ENCODE assay signal across 17 cellular contexts in the genomic region with DNA sequence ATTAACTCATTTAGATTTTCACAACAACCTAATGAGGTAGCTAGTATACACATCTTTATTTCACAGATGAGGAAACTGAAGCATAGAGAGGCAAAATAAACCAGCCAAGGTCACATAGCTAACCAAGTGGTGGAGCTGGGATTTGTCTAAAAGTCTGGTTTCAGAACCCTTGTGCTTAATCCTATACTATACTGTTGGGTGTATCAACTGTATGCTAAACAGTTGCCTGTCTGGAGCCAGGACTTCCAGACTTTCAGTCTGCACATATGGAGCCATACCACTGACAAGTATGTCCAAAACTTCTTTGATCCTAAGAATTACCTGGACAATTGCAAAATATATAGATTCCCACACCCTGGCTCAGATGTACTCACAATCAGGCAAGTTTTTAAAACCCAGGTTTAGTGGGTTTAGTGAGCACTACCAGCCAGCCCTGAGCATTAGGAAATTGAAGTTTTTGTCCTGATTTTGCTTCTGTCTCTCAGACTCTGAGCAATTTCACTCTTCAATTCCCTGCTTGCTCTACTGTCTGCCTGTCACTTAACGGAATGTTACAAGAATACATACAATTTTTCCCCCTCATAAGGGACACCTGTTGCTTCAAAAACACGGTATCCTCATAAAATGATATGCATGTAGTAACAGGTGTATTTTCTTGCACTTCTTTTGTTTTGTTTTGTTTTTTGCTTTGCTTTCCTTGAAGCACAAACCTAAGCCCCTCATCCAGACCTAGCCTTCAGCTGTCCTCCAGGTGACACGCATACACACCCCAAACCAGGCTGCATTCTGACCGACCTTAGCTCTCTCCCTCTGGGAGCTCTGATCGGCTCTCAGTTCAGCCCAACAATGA. TPM values are rescaled to one million over a fixed set of nuclear protein-coding genes. Genes with fewer than 3 reads are reported as not detected.
A peak's percentile ranks its signal among the peaks of the same experiment; 100 is the strongest.
DNase-seq lines count a peak whose midpoint lies in the region; ATAC-seq and TF ChIP-seq lines count a peak whose summit lies in the region.
"Had no signal": no experiment of that assay in that cellular context is flagged by ENCODE, and none has a peak within 500 bp of the region (broad histone marks: within the 10 kb centered on the region; RNA-seq: fewer than 3 reads in every experiment).

No MANE protein-coding gene starts in this region.

- no peak for TF ChIP-seq CTCF in mammary epithelial cell (conservative IDR thresholded peaks at IDR 0.05 in 1 of 2, IDR thresholded peaks at IDR 0.05 in 1 of 2; ENCODE audit: extremely low read depth in 1 of 2, insufficient read depth in 1 of 2, low read depth in 1 of 2, low read length in 2 of 2)
- TF ChIP-seq CTCF in left lung (IDR thresholded peaks at IDR 0.05): no peak
- no peak for TF ChIP-seq CTCF in stomach (IDR thresholded peaks at IDR 0.05)

- H3K4me1 Mint-ChIP-seq in immature natural killer cell: peaks cover 0 to 14% of the 10 kb centered on the region in 2 donors

- H3K9ac ChIP-seq in HUES6 (ENCODE audit: low read length): peak overlapping the region; percentile 77
- H3K9ac ChIP-seq in mammary epithelial cell (ENCODE audit: insufficient read depth, low read length): no peak overlapping the region

- 26% methylated on average over 5 of the region's 5 CpGs for WGBS in mammary epithelial cell (ENCODE audit: low coverage, missing lambda C conversion rate)
- WGBS in stomach, 5 donors: 27 to 34% (median 31%) methylated on average over 5 of the region's 5 CpGs

- H3K4me2 ChIP-seq in mammary epithelial cell (ENCODE audit: insufficient read depth, low read depth, low read length): peak overlapping the region; percentile 65

- in situ Hi-C loops in mammary epithelial cell (cut with MboI; ENCODE audit: low sequenced_read_pairs in 2 of 2): no loop called here

- ATAC-seq in left lung (peak; percentile 41), sciatic nerve (peak; percentile 49), HG02970 (IDR thresholded peaks at IDR 0.05; ENCODE audit: low FRiP score, unreplicated experiment) (no peak)
- ATAC-seq: mucosa of descending colon had no signal

- H3K36me3 Mint-ChIP-seq in immature natural killer cell: peaks cover 0 to 4% (median 0%) of the 10 kb centered on the region in 3 donors
- H3K36me3 Mint-ChIP-seq: CD4-positive, alpha-beta memory T cell had no signal

- H3K27me3 ChIP-seq in HUES6 (ENCODE audit: control insufficient read depth, insufficient read depth, low read length) (no peaks in the 10 kb centered on the region), mammary epithelial cell (ENCODE audit: insufficient read depth, low read length) (peaks cover 8% of the 10 kb centered on the region), left lung (peaks cover 18 to 74% of the 10 kb centered on the region in 2 donors), stomach (peaks cover 0 to 66% (median 23%) of the 10 kb centered on the region in 3 donors)

- H3K4me3 ChIP-seq in HUES6 (ENCODE audit: low read depth, low read length) (peak overlapping the region; percentile 85), mammary epithelial cell (replicated peaks in 1 of 3; ENCODE audit: insufficient read depth in 1 of 3, low read depth in 2 of 3, low read length in 3 of 3) (no peak overlapping the region), left lung (no peak overlapping the region), stomach (peak overlapping the region in 2 of 4 donors; percentile 38 to 42)
- H3K4me3 ChIP-seq: mucosa of descending colon had no signal

- TF ChIP-seq POLR2A in stomach (IDR thresholded peaks at IDR 0.05): no peak

- TF ChIP-seq EP300 in stomach (IDR thresholded peaks at IDR 0.05): no peak

- no peaks in the 10 kb centered on the region for H4K20me1 ChIP-seq in mammary epithelial cell (ENCODE audit: insufficient read depth, low read length)

- no peaks in the 10 kb centered on the region for H3K79me2 ChIP-seq in mammary epithelial cell (ENCODE audit: insufficient read depth, low read length)

- intact Hi-C loops in mammary epithelial cell (cut with micrococcal nuclease) (no loop called here), left lung (cut with DNase I) (no loop called here), sciatic nerve (cut with DNase I) (no loop called here), stomach (cut with DNase I; ENCODE audit: low total_unique reads) (no loop called here)

- H3K27ac Mint-ChIP-seq in immature natural killer cell: no peak overlapping the region
- H3K27ac Mint-ChIP-seq: activated CD4-positive, alpha-beta memory T cell treated with anti-CD3 and anti-CD28 coated beads, Interleukin-2, amount 10 ng/mL, durations not matched to agents 7 days and 5 days; CD4-positive, alpha-beta memory T cell had no signal

- peaks cover 51% of the 10 kb centered on the region for H3K4me1 ChIP-seq in HUES6 (ENCODE audit: control insufficient read depth, insufficient read depth, low read length)
- peaks cover 4% of the 10 kb centered on the region for H3K4me1 ChIP-seq in mammary epithelial cell (ENCODE audit: insufficient read depth, low read length)
- peaks cover 0 to 6% of the 10 kb centered on the region in 2 donors for H3K4me1 ChIP-seq in left lung
- peaks cover 8 to 12% (median 11%) of the 10 kb centered on the region in 4 donors for H3K4me1 ChIP-seq in stomach

- H3K4me3 Mint-ChIP-seq in immature natural killer cell: no peak overlapping the region
- H3K4me3 Mint-ChIP-seq: activated CD4-positive, alpha-beta memory T cell treated with anti-CD3 and anti-CD28 coated beads, Interleukin-2, amount 10 ng/mL, durations not matched to agents 7 days and 5 days had no signal

- dilution Hi-C loops in mammary epithelial cell (cut with HindIII; ENCODE audit: low sequenced_read_pairs): no loop called here

- CTCF ChIA-PET in mammary epithelial cell (lab: Charles Lee; ENCODE audit: low non-redundant PET): no interaction called here

- no TSS peak for BruUV-seq in mammary epithelial cell (replicated peaks; lab: Mats Ljungman, UMichigan)

- no peaks in the 10 kb centered on the region for H3K9me3 ChIP-seq in HUES6 (ENCODE audit: control insufficient read depth, insufficient read depth, low read depth, low read length)
- H3K9me3 ChIP-seq in mammary epithelial cell (replicated peaks; ENCODE audit: insufficient read depth, low read length): no peaks in the 10 kb centered on the region
- H3K9me3 ChIP-seq in left lung: no peaks in the 10 kb centered on the region
- no peaks in the 10 kb centered on the region for H3K9me3 ChIP-seq in stomach
- H3K9me3 ChIP-seq: mucosa of descending colon had no signal

- H3K27ac ChIP-seq in HUES6 (ENCODE audit: low read depth, low read length): peak overlapping the region; percentile 66
- no peak overlapping the region for H3K27ac ChIP-seq in mammary epithelial cell (ENCODE audit: insufficient read depth, low read depth, low read length)
- no peak overlapping the region for H3K27ac ChIP-seq in left lung
- no peak overlapping the region for H3K27ac ChIP-seq in stomach

- DNase-seq in mammary epithelial cell (no peak), left lung (no peak), sciatic nerve (ENCODE audit: low spot score) (no peak), immature natural killer cell (no peak), stomach (no peak)
- DNase-seq: activated CD4-positive, alpha-beta memory T cell treated with anti-CD3 and anti-CD28 coated beads, Interleukin-2, amount 10 ng/mL, durations not matched to agents 7 days and 5 days; activated naive CD4-positive, alpha-beta T cell; CD4-positive, alpha-beta memory T cell; erythroblast; hippocampal formation; mucosa of descending colon; NCI-H526 treated with DMSO at 0.1 percent for 48 hours; T1000 had no signal

- H3K36me3 ChIP-seq in HUES6 (ENCODE audit: control insufficient read depth, insufficient read depth, low read length) (no peaks in the 10 kb centered on the region), mammary epithelial cell (ENCODE audit: insufficient read depth, low read length) (no peaks in the 10 kb centered on the region), left lung (no peaks in the 10 kb centered on the region), stomach (no peaks in the 10 kb centered on the region)

- peak overlapping the region; percentile 81 for H2AFZ ChIP-seq in mammary epithelial cell (ENCODE audit: low read depth, low read length)

- peaks cover 0 to 4% (median 0%) of the 10 kb centered on the region in 6 donors for H3K9me3 Mint-ChIP-seq in immature natural killer cell
- H3K9me3 Mint-ChIP-seq: activated CD4-positive, alpha-beta memory T cell treated with anti-CD3 and anti-CD28 coated beads, Interleukin-2, amount 10 ng/mL, durations not matched to agents 7 days and 5 days had no signal

- H3K27me3 Mint-ChIP-seq in immature natural killer cell (ENCODE audit: low read depth in 3 of 3): peaks cover 4 to 24% (median 18%) of the 10 kb centered on the region in 3 donors

RNA-seq across cellular contexts. Expression of a gene that starts 9.6 kb away (rescaled TPM):
- total RNA-seq in mammary epithelial cell: 1 to 10 TPM; 3.2 to 3.3 TPM
- polyA plus RNA-seq in mammary epithelial cell: 2.1 TPM
- 9.1 TPM for polyA minus RNA-seq in mammary epithelial cell
- 10 to 100 TPM in 1 of 2 donors, 1 to 10 TPM in 1; 7.6 to 12.4 TPM for total RNA-seq in left lung
- total RNA-seq in sciatic nerve: 16.3 TPM
- polyA plus RNA-seq in immature natural killer cell: 1 to 10 TPM in 2 of 3 donors, under 1 TPM in 1; 0.80 to 1.6 (median 1.2) TPM
- total RNA-seq in stomach: 10 to 100 TPM in 1 of 5 donors, 1 to 10 TPM in 2, not detected in 2; 3.3 to 15.2 (median 6.5) TPM
- polyA plus RNA-seq in stomach: 1 to 10 TPM; 2.5 to 3.1 (median 2.7) TPM

RNA-seq across cellular contexts. Expression of a gene that starts 24.6 kb away (rescaled TPM):
- total RNA-seq in mammary epithelial cell: 10 to 100 TPM; 40.3 to 43.3 TPM
- 69.3 TPM for polyA plus RNA-seq in mammary epithelial cell
- 59.5 TPM for polyA minus RNA-seq in mammary epithelial cell
- 10 to 100 TPM; 36.8 to 50.4 TPM for total RNA-seq in left lung
- total RNA-seq in sciatic nerve: 43.3 TPM
- 10 to 100 TPM; 10.0 to 21.6 (median 18.0) TPM for polyA plus RNA-seq in immature natural killer cell
- total RNA-seq in stomach: 10 to 100 TPM; 18.7 to 84.3 (median 63.8) TPM
- polyA plus RNA-seq in stomach: 10 to 100 TPM in 2 of 3 donors, 1 to 10 TPM in 1; 8.6 to 44.6 (median 20.7) TPM

RNA-seq across cellular contexts. Expression of a gene that starts 44.1 kb away (rescaled TPM):
- total RNA-seq in mammary epithelial cell: not detected
- polyA plus RNA-seq in mammary epithelial cell: not detected
- polyA minus RNA-seq in mammary epithelial cell: not detected
- total RNA-seq in left lung: not detected
- not detected for total RNA-seq in sciatic nerve
- not detected for polyA plus RNA-seq in immature natural killer cell
- not detected for total RNA-seq in stomach
- not detected for polyA plus RNA-seq in stomach
- total RNA-seq: activated CD4-positive, alpha-beta memory T cell treated with anti-CD3 and anti-CD28 coated beads, Interleukin-2, amount 10 ng/mL, durations not matched to agents 7 days and 5 days; CD4-positive, alpha-beta memory T cell; G401; mucosa of descending colon; RPMI7951 had no signal
- polyA plus RNA-seq: CD4-positive, alpha-beta memory T cell had no signal

RNA-seq across cellular contexts. Expression of a gene that starts 58.8 kb away (rescaled TPM):
- total RNA-seq in mammary epithelial cell (10 to 100 TPM; 37.7 to 75.8 TPM), left lung (10 to 100 TPM; 62.9 to 67.9 TPM), sciatic nerve (60.0 TPM), stomach (100 to 1,000 TPM in 1 of 5 donors, 10 to 100 TPM in 3, 1 to 10 TPM in 1; 8.4 to 102 (median 55.4) TPM)
- polyA plus RNA-seq in mammary epithelial cell (82.6 TPM), immature natural killer cell (100 to 1,000 TPM in 1 of 3 donors, 10 to 100 TPM in 2; 81.4 to 101 (median 84.7) TPM), stomach (10 to 100 TPM; 17.5 to 29.9 (median 18.7) TPM)
- polyA minus RNA-seq in mammary epithelial cell: 30.0 TPM

RNA-seq across cellular contexts. Expression of a gene that starts 59.0 kb away (rescaled TPM):
- total RNA-seq in mammary epithelial cell: 10 to 100 TPM; 17.6 to 21.8 TPM
- polyA plus RNA-seq in mammary epithelial cell: 8.0 TPM
- polyA minus RNA-seq in mammary epithelial cell: 7.1 TPM
- total RNA-seq in left lung: 10 to 100 TPM; 26.8 to 30.2 TPM
- total RNA-seq in sciatic nerve: 41.0 TPM
- polyA plus RNA-seq in immature natural killer cell: 10 to 100 TPM in 2 of 3 donors, 1 to 10 TPM in 1; 7.7 to 20.0 (median 18.5) TPM
- 10 to 100 TPM; 11.3 to 38.6 (median 32.1) TPM for total RNA-seq in stomach
- 10 to 100 TPM in 1 of 3 donors, 1 to 10 TPM in 2; 6.1 to 14.9 (median 7.0) TPM for polyA plus RNA-seq in stomach
